In the genomic region with DNA sequence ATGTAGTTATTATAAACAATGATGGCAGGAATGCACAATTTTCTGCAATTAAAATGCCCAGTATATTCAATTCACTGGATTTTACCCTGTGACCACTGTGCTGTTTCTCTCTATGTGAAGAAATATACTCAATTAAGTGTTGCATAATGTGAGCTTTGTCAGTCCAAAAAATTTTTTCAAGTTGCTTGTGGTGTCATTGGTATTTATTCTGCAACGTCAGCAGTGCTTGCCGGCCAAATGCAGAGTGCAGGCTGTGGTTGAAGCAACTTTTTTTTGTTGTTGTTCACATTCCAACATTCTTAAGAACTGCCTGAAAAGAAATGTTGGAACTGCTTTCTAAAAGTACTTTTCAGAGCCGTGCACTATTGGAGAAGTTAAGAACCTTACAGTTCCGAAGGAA, we compare ENCODE assay signal across 13 cellular contexts.
DNase-seq lines count a peak whose midpoint lies in the region; ATAC-seq, FAIRE-seq and TF ChIP-seq lines count a peak whose summit lies in the region.
"Had no signal": no experiment of that assay in that cellular context is flagged by ENCODE, and none has a peak within 500 bp of the region (broad histone marks: within the 10 kb centered on the region; RNA-seq: fewer than 3 reads in every experiment).

No MANE protein-coding gene starts in this region.

- TF ChIP-seq CTCF in BJ (IDR thresholded peaks at IDR 0.05; ENCODE audit: insufficient read depth, low read depth, low read length) (no peak), K562 (IDR thresholded peaks at IDR 0.05 in 2 of 3, conservative IDR thresholded peaks at IDR 0.05 in 1 of 3; ENCODE audit: insufficient read depth in 2 of 3, low read depth in 1 of 3, low read length in 3 of 3) (no peak), retinal pigment epithelial cell (conservative IDR thresholded peaks at IDR 0.05; ENCODE audit: low read depth, low read length) (no peak)

- H3K4me1 ChIP-seq in K562 (replicated peaks in 1 of 2; ENCODE audit: control insufficient read depth in 2 of 2, insufficient read depth in 2 of 2, low read length in 2 of 2), result no peaks in the 10 kb centered on the region
- H3K4me1 ChIP-seq in right cardiac atrium (ENCODE audit: control insufficient read depth, insufficient read depth, low read length), result peaks cover 4% of the 10 kb centered on the region
- H3K4me1 ChIP-seq: Caco-2 had no signal

- no peak overlapping the region for H3K4me2 ChIP-seq in K562 (ENCODE audit: insufficient read depth, low read length)

- no peaks in the 10 kb centered on the region for H3K9me1 ChIP-seq in K562 (ENCODE audit: control insufficient read depth, insufficient read depth, low read length)

- H3K79me2 ChIP-seq in K562 (ENCODE audit: control insufficient read depth, insufficient read depth, low read length), result no peaks in the 10 kb centered on the region

- ATAC-seq in K562 (no peak), right cardiac atrium (peak; percentile 80 to 96)
- ATAC-seq: activated T-cell treated with anti-CD3 and anti-CD28 coated beads, Interleukin-2, amount 50 U/mL, for 72 hours; effector memory CD8-positive, alpha-beta T cell; T-helper 17 cell had no signal

- no peaks in the 10 kb centered on the region for H3K36me3 ChIP-seq in BJ (ENCODE audit: control insufficient read depth, insufficient read depth, low read length)
- no peaks in the 10 kb centered on the region for H3K36me3 ChIP-seq in K562 (ENCODE audit: control insufficient read depth, insufficient read depth, low read length)

- no peak overlapping the region for H3K27ac ChIP-seq in K562 (ENCODE audit: extremely low read depth, low read depth, low read length)
- H3K27ac ChIP-seq in right cardiac atrium (ENCODE audit: low read length), result no peak overlapping the region

- H4K20me1 ChIP-seq in K562 (replicated peaks; ENCODE audit: control insufficient read depth, insufficient read depth, low read length), result no peaks in the 10 kb centered on the region

- no peaks in the 10 kb centered on the region for H3K27me3 ChIP-seq in BJ (ENCODE audit: control insufficient read depth, insufficient read depth, low read length)
- no peaks in the 10 kb centered on the region for H3K27me3 ChIP-seq in K562 (ENCODE audit: control insufficient read depth in 2 of 2, insufficient read depth in 2 of 2, low read length in 2 of 2)
- no peaks in the 10 kb centered on the region for H3K27me3 ChIP-seq in right cardiac atrium (ENCODE audit: control insufficient read depth, insufficient read depth)

- FAIRE-seq in K562 (lab: Jason Lieb, UNC), result no peak

- DNase-seq in BJ (ENCODE audit: low read depth), result peak; percentile 88
- DNase-seq in K562 (ENCODE audit: extremely low read depth in 1 of 4, low spot score in 3 of 4), result no peak
- peak; percentile 71 to 91 (median 84) for DNase-seq in right cardiac atrium
- DNase-seq in retinal pigment epithelial cell (ENCODE audit: low read depth), result peak; percentile 97
- no peak for DNase-seq in GM19238 (ENCODE audit: insufficient read length, low spot score)
- no peak for DNase-seq in NCI-H510A (lab: John Stamatoyannopoulos, UW)
- no peak for DNase-seq in occipital lobe (lab: John Stamatoyannopoulos, UW)
- no peak for DNase-seq in activated CD8-positive, alpha-beta memory T cell treated with anti-CD3 and anti-CD28 coated beads, Interleukin-2, amount 50 U/mL, for 48 hours
- DNase-seq: activated T-cell treated with anti-CD3 and anti-CD28 coated beads, Interleukin-2, amount 50 U/mL, for 72 hours; Caco-2; effector memory CD8-positive, alpha-beta T cell; NCI-H446 treated with DMSO at 0.1 percent for 48 hours; T-helper 17 cell had no signal

- TF ChIP-seq EP300 in K562 (IDR thresholded peaks at IDR 0.05; ENCODE audit: low read length), result no peak

- H3K9ac ChIP-seq in K562 (ENCODE audit: insufficient read depth in 1 of 2, low read depth in 2 of 2, low read length in 2 of 2), result no peak overlapping the region

- H2AFZ ChIP-seq in K562 (ENCODE audit: low read depth, low read length), result no peak overlapping the region

- POLR2A ChIA-PET in BJ (lab: Charles Lee) (no interaction called here), K562 (lab: Yijun Ruan, JAX) (no interaction called here)

- WGBS in K562 (ENCODE audit: insufficient coverage, low coverage, missing lambda C conversion rate), result 0% methylated on average over 3 of the region's 4 CpGs
- WGBS in right cardiac atrium, result 34% methylated on average over 4 of the region's 4 CpGs

- CTCF ChIA-PET in BJ (lab: Yijun Ruan, JAX), result interaction anchor here (0.7 to 1.3 kb wide), 3 partner anchors 36 to 338 kb away, joined by 3 to 4 read pairs (median 3); no protein-coding TSS in a partner anchor
- CTCF ChIA-PET in K562 (lab: Yijun Ruan, JAX; ENCODE audit: low intra/inter-chr PET ratio), result no interaction called here

- BruUV-seq in K562 (replicated peaks; lab: Mats Ljungman, UMichigan), result no TSS peak

- H3K9me3 ChIP-seq in K562 (replicated peaks; ENCODE audit: control insufficient read depth, insufficient read depth, low read depth, low read length) (0 out of 2 replicates have a peak, but pooled peaks cover 4% of the 10 kb centered on the region), right cardiac atrium (ENCODE audit: control insufficient read depth, low read length) (no peaks in the 10 kb centered on the region)
- H3K9me3 ChIP-seq: Caco-2 had no signal

- TF ChIP-seq RAD21 in K562 (CRISPR knock-in tag; conservative IDR thresholded peaks at IDR 0.05 in 1 of 2, IDR thresholded peaks at IDR 0.05 in 1 of 2), result no peak

- H3K4me3 ChIP-seq in BJ (ENCODE audit: low read depth, low read length), result no peak overlapping the region
- no peak overlapping the region for H3K4me3 ChIP-seq in K562
- no peak overlapping the region for H3K4me3 ChIP-seq in right cardiac atrium (ENCODE audit: low read length)
- no peak overlapping the region for H3K4me3 ChIP-seq in retinal pigment epithelial cell (ENCODE audit: low read length)

- intact Hi-C loops in K562 (cut with micrococcal nuclease) (no loop called here), right cardiac atrium (cut with DNase I) (no loop called here)

- in situ Hi-C loops in K562 (cut with MboI), result no loop called here

- TF ChIP-seq POLR2A in K562 (conservative IDR thresholded peaks at IDR 0.05), result no peak

TF ChIP-seq in K562, 482 proteins besides CTCF, POLR2A, EP300 and RAD21:
- peak; percentile 40; the same call in 1 of the 2 replicates for TF ChIP-seq MAFK (IDR thresholded peaks at IDR 0.05; ENCODE audit: low read length)
- no peak for TF ChIP-seq TAF15 (IDR thresholded peaks at IDR 0.05; ENCODE audit: low read depth, low read length)

Comparison
In these comparisons a context has a peak if more than half of its experiments do, and no peak if none do; other contexts are left out.
1. DNase-seq: peak in BJ (single experiment), right cardiac atrium (3 of 3) and retinal pigment epithelial cell (single experiment); none in K562 (0 of 4), GM19238 (single experiment), NCI-H510A (single experiment), occipital lobe (single experiment) and activated CD8-positive, alpha-beta memory T cell treated with anti-CD3 and anti-CD28 coated beads, Interleukin-2, amount 50 U/mL, for 48 hours (single experiment).